9 cellular contexts compared by ENCODE assay signal in the genomic region with DNA sequence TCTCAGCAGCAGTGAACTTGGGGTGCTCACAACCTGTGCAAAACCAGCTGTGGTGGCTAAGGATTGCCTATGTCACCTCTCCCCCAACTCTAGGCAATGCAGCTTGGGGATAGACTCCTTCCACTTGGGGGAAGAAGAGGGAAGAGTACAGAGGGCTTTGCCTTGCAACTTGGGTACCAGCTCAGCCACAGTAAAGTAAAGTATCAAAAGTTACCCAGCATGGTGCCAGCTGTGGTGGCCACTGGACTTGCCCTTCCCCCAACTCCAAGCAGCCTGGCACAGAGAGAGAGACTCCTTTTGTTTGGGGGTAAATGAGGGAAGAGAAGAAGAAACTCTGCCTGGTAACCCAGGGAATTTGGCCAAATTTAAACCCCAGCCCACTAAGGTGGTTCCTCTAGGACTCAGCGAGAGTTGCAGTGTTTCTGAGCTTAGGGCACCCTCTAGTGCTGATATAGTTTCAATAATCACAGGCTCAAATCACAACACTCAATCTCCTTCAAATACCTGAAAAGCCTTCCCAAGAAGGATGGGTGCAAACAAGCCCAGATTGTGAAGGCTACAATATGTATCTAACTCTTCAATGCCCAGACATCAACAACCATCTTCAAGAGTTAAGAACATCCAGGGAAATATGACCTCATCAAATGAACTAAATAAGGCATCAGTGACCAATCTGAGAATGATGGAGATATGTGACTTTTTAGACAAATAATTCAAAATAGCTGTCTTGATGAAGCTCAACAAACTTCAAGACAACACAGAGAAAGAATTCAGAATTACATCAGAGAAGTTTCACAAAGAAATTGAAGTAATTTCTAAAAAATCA. TPM values are rescaled to one million over a fixed set of nuclear protein-coding genes. Genes with fewer than 3 reads are reported as not detected.
A peak's percentile ranks its signal among the peaks of the same experiment; 100 is the strongest.
DNase-seq lines count a peak whose midpoint lies in the region; FAIRE-seq and TF ChIP-seq lines count a peak whose summit lies in the region.
"Had no signal": no experiment of that assay in that cellular context is flagged by ENCODE, and none has a peak within 500 bp of the region (broad histone marks: within the 10 kb centered on the region; RNA-seq: fewer than 3 reads in every experiment).

No MANE protein-coding gene starts in this region.

- POLR2A ChIA-PET in OCI-LY7 (lab: Charles Lee), result no interaction called here

- no peak overlapping the region for H3K27ac ChIP-seq in GM23248
- no peak overlapping the region for H3K27ac ChIP-seq in OCI-LY7 (ENCODE audit: low read depth, low read length, poor library complexity, severe bottlenecking)
- H3K27ac ChIP-seq in cardiac muscle cell, result no peak overlapping the region
- no peak overlapping the region for H3K27ac ChIP-seq in small intestine (ENCODE audit: low read depth in 1 of 2, low read length in 1 of 2)
- no peak overlapping the region for H3K27ac ChIP-seq in vagina

- no peak for TF ChIP-seq POLR2A in vagina (IDR thresholded peaks at IDR 0.05)

- H3K9me2 ChIP-seq in GM23248 (ENCODE audit: insufficient read depth) (no peaks in the 10 kb centered on the region), OCI-LY7 (ENCODE audit: insufficient read depth, low read length) (no peaks in the 10 kb centered on the region)

- H3K27ac Mint-ChIP-seq in glutamatergic neuron (ENCODE audit: unreplicated experiment), result no peak overlapping the region
- H3K27ac Mint-ChIP-seq: activated naive CD8-positive, alpha-beta T cell had no signal

- H3K36me3 Mint-ChIP-seq in glutamatergic neuron (ENCODE audit: unreplicated experiment), result no peaks in the 10 kb centered on the region

- H3K9me3 ChIP-seq in GM23248 (ENCODE audit: low read depth) (no peaks in the 10 kb centered on the region), OCI-LY7 (ENCODE audit: low read length) (no peaks in the 10 kb centered on the region), cardiac muscle cell (ENCODE audit: low read depth) (no peaks in the 10 kb centered on the region), small intestine (ENCODE audit: control insufficient read depth, low read depth) (no peaks in the 10 kb centered on the region), vagina (no peaks in the 10 kb centered on the region)

- no peaks in the 10 kb centered on the region for H3K4me1 Mint-ChIP-seq in glutamatergic neuron (ENCODE audit: low read depth, unreplicated experiment)

- no peaks in the 10 kb centered on the region for H3K9me3 Mint-ChIP-seq in glutamatergic neuron (ENCODE audit: unreplicated experiment)

- in situ Hi-C loops in ACHN (cut with HindIII; ENCODE audit: low pct_ligation_motif_present, low pct_unique_long_range_greater_than_20kb, low sequenced_read_pairs) (no loop called here), GM23248 (cut with MboI) (no loop called here)

- no peak overlapping the region for H3K4me3 Mint-ChIP-seq in glutamatergic neuron (ENCODE audit: unreplicated experiment)
- H3K4me3 Mint-ChIP-seq: activated naive CD8-positive, alpha-beta T cell had no signal

- DNase-seq in ACHN, result peak; percentile 35
- peak; percentile 42 for DNase-seq in GM23248
- DNase-seq in OCI-LY7 (ENCODE audit: low spot score), result peak; percentile 27
- DNase-seq in cardiac muscle cell (ENCODE audit: low read depth in 1 of 2, low spot score in 1 of 2), result peak; percentile 6 to 22
- no peak for DNase-seq in NCI-H774 (lab: John Stamatoyannopoulos, UW)
- no peak for DNase-seq in small intestine
- no peak for DNase-seq in vagina (ENCODE audit: extremely low spot score in 2 of 2)
- no peak for DNase-seq in glutamatergic neuron

- H3K27me3 ChIP-seq in GM23248 (replicated peaks; ENCODE audit: insufficient read depth) (0 out of 2 replicates have a peak, but pooled peaks cover 13% of the 10 kb centered on the region), cardiac muscle cell (no peaks in the 10 kb centered on the region), small intestine (ENCODE audit: control insufficient read depth in 2 of 2, insufficient read depth in 2 of 2, low read length in 2 of 2) (peaks cover 0 to 3% of the 10 kb centered on the region in 2 donors), vagina (no peaks in the 10 kb centered on the region)

- H2AFZ ChIP-seq in GM23248, result no peak overlapping the region
- no peak overlapping the region for H2AFZ ChIP-seq in OCI-LY7 (ENCODE audit: low read length)

- WGBS in GM23248 (ENCODE audit: low coverage in 1 of 2, low lambda C conversion rate in 2 of 2, missing lambda C conversion rate in 2 of 2), 2 experiments, result 0 to 5% methylated on average over 1 of the region's 1 CpG
- WGBS in small intestine, 3 donors, result 0 to 9% (median 5%) methylated on average over 1 of the region's 1 CpG

- CTCF ChIA-PET in OCI-LY7 (lab: Charles Lee; ENCODE audit: unreplicated experiment), result no interaction called here

- H3F3A ChIP-seq in GM23248 (ENCODE audit: insufficient read depth), result no peaks in the 10 kb centered on the region

- no peak for FAIRE-seq in small intestine (lab: Jason Lieb, UNC)

- TF ChIP-seq CTCF in OCI-LY7 (conservative IDR thresholded peaks at IDR 0.05; ENCODE audit: low read length) (peak; percentile 76), cardiac muscle cell (IDR thresholded peaks at IDR 0.05; ENCODE audit: low read depth, low read length) (peak; percentile 23), vagina (IDR thresholded peaks at IDR 0.05) (no peak), glutamatergic neuron (IDR thresholded peaks at IDR 0.05; ENCODE audit: partially characterized antibody, unreplicated experiment) (no peak)

- H3K9ac ChIP-seq in GM23248, result no peak overlapping the region

- H3K4me3 ChIP-seq in GM23248 (no peak overlapping the region), OCI-LY7 (ENCODE audit: low read depth, low read length, poor library complexity, severe bottlenecking) (no peak overlapping the region), cardiac muscle cell (no peak overlapping the region), small intestine (ENCODE audit: low read depth in 1 of 2, low read length in 2 of 2) (no peak overlapping the region), vagina (no peak overlapping the region)

- H3K27me3 Mint-ChIP-seq in glutamatergic neuron (ENCODE audit: unreplicated experiment), result peaks cover 5% of the 10 kb centered on the region

- H3K4me1 ChIP-seq in GM23248 (ENCODE audit: insufficient read depth), result no peaks in the 10 kb centered on the region
- no peaks in the 10 kb centered on the region for H3K4me1 ChIP-seq in OCI-LY7 (ENCODE audit: insufficient read depth, low read length, poor library complexity, severe bottlenecking)
- H3K4me1 ChIP-seq in cardiac muscle cell (ENCODE audit: low read depth), result no peaks in the 10 kb centered on the region
- no peaks in the 10 kb centered on the region for H3K4me1 ChIP-seq in small intestine (ENCODE audit: control insufficient read depth in 2 of 2, insufficient read depth in 1 of 2, low read depth in 1 of 2, low read length in 1 of 2)
- H3K4me1 ChIP-seq in vagina, result no peaks in the 10 kb centered on the region

- H4K20me1 ChIP-seq in GM23248 (ENCODE audit: insufficient read depth) (no peaks in the 10 kb centered on the region), OCI-LY7 (ENCODE audit: insufficient read depth, low read length) (no peaks in the 10 kb centered on the region)

- no peak overlapping the region for H3K4me2 ChIP-seq in GM23248 (ENCODE audit: unreplicated experiment)
- H3K4me2 ChIP-seq in OCI-LY7 (ENCODE audit: low read length), result no peak overlapping the region

- intact Hi-C loops in OCI-LY7 (cut with micrococcal nuclease; ENCODE audit: unreplicated experiment), result no loop called here
- intact Hi-C loops in vagina (cut with DNase I), result no loop called here

- H3K79me2 ChIP-seq in GM23248 (ENCODE audit: insufficient read depth) (no peaks in the 10 kb centered on the region), OCI-LY7 (ENCODE audit: insufficient read depth, low read depth, low read length) (no peaks in the 10 kb centered on the region)

- no TSS peak for BruUV-seq in OCI-LY7 (replicated peaks; lab: Mats Ljungman, UMichigan)

- H3K36me3 ChIP-seq in GM23248 (ENCODE audit: low read depth), result no peaks in the 10 kb centered on the region
- H3K36me3 ChIP-seq in OCI-LY7 (ENCODE audit: insufficient read depth, low read length), result no peaks in the 10 kb centered on the region
- H3K36me3 ChIP-seq in cardiac muscle cell, result no peaks in the 10 kb centered on the region
- H3K36me3 ChIP-seq in small intestine (ENCODE audit: control insufficient read depth in 2 of 2, insufficient read depth in 2 of 2, low read length in 2 of 2), result no peaks in the 10 kb centered on the region
- H3K36me3 ChIP-seq in vagina, result no peaks in the 10 kb centered on the region

RNA-seq across cellular contexts. Expression of a gene that starts 7.6 kb away (rescaled TPM):
- total RNA-seq in GM23248 (2014; rRNA removed; shearing (Covaris generic)), result not detected in 2 replicates
- polyA plus RNA-seq in GM23248 (2016; fragmentation: Nextera tagmentation; extraction: Ambion mirVana) (not detected in 2 replicates), cardiac muscle cell (not detected in 2 replicates), small intestine (not detected)
- not detected in 2 replicates for total RNA-seq in OCI-LY7 (2014; rRNA removed; shearing (Covaris generic))
- total RNA-seq in OCI-LY7 (2022) (not detected in 2 replicates), cardiac muscle cell (not detected in 2 replicates), vagina (not detected), glutamatergic neuron (ENCODE audit: unreplicated experiment) (not detected)

RNA-seq across cellular contexts. Expression of a gene that starts 30.0 kb away (rescaled TPM):
- total RNA-seq in GM23248 (2014; rRNA removed; shearing (Covaris generic)), result not detected in 2 replicates
- polyA plus RNA-seq in GM23248 (2016; fragmentation: Nextera tagmentation; extraction: Ambion mirVana) (not detected in 2 replicates), cardiac muscle cell (not detected in 2 replicates), small intestine (not detected)
- not detected in 2 replicates for total RNA-seq in OCI-LY7 (2014; rRNA removed; shearing (Covaris generic))
- total RNA-seq in OCI-LY7 (2022) (not detected in 2 replicates), cardiac muscle cell (not detected in 2 replicates), vagina (not detected), glutamatergic neuron (ENCODE audit: unreplicated experiment) (not detected)

RNA-seq across cellular contexts. Expression of a gene that starts 38.0 kb away (rescaled TPM):
- not detected in 2 replicates for total RNA-seq in GM23248 (2014; rRNA removed; shearing (Covaris generic))
- polyA plus RNA-seq in GM23248 (2016; fragmentation: Nextera tagmentation; extraction: Ambion mirVana) (not detected in 2 replicates), cardiac muscle cell (not detected in 2 replicates), small intestine (under 1 TPM in 1 of 3 donors, not detected in 2; 0.03 TPM)
- not detected in 2 replicates for total RNA-seq in OCI-LY7 (2014; rRNA removed; shearing (Covaris generic))
- total RNA-seq in OCI-LY7 (2022) (not detected in 2 replicates), cardiac muscle cell (not detected in 2 replicates), vagina (not detected), glutamatergic neuron (ENCODE audit: unreplicated experiment) (not detected)

Comparison
In these comparisons a context has a peak if more than half of its experiments do, and no peak if none do; other contexts are left out.
1. DNase-seq: peak in ACHN (single experiment), GM23248 (single experiment), OCI-LY7 (single experiment) and cardiac muscle cell (2 of 2); none in NCI-H774 (single experiment), small intestine (single experiment), vagina (0 of 2) and glutamatergic neuron (single experiment).
2. CTCF ChIP-seq: peak in OCI-LY7 (single experiment) and cardiac muscle cell (single experiment); none in vagina (0 of 3) and glutamatergic neuron (single experiment).